In the genomic region with DNA sequence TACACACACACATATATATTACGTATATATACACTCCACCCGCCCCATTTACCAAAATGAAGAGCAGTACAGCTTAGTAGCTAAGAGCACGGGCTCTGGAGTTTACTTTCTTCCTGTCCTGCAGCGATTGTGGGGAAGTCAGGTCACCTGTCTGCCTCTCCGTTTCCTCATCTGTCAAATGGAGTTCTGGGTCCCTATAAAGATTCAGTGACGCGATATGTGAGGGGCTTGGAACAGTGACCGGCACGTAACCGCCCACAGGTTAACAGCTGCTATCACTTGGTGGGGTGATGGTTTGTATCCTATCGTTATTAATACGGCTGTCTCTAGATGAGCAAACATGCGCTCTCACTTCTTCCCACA, we compare ENCODE assay signal across 8 cellular contexts. TPM values are rescaled to one million over a fixed set of nuclear protein-coding genes. Genes with fewer than 3 reads are reported as not detected.
A peak's percentile ranks its signal among the peaks of the same experiment; 100 is the strongest.
DNase-seq lines count a peak whose midpoint lies in the region; ATAC-seq and TF ChIP-seq lines count a peak whose summit lies in the region.

No MANE protein-coding gene starts in this region.

- H3K4me1 Mint-ChIP-seq in Caco-2 (ENCODE audit: low read depth, unreplicated experiment): peaks cover 6% of the 10 kb centered on the region

- no peaks in the 10 kb centered on the region for H3K9me3 Mint-ChIP-seq in Caco-2 (ENCODE audit: unreplicated experiment)

- H3K9me2 ChIP-seq in SK-N-SH: no peaks in the 10 kb centered on the region

- H3K9me3 ChIP-seq in Caco-2 (no peaks in the 10 kb centered on the region), SK-N-SH (no peaks in the 10 kb centered on the region), stomach (no peaks in the 10 kb centered on the region)

- no peak overlapping the region for H2BK5ac ChIP-seq in mesendoderm (ENCODE audit: low read length)

- TF ChIP-seq EP300 in SK-N-SH (IDR thresholded peaks at IDR 0.05; ENCODE audit: borderline replicate concordance in 1 of 2, low read depth in 1 of 2, low read length in 1 of 2) (no peak), stomach (IDR thresholded peaks at IDR 0.05) (no peak)

- no peak overlapping the region for H4K8ac ChIP-seq in mesendoderm (ENCODE audit: low read depth, low read length)

- no peaks in the 10 kb centered on the region for H3K36me3 ChIP-seq in Caco-2 (ENCODE audit: control insufficient read depth, insufficient read depth, low read length)
- H3K36me3 ChIP-seq in SK-N-SH (replicated peaks in 1 of 2; ENCODE audit: control insufficient read depth in 1 of 2, insufficient read depth in 2 of 2, low read length in 1 of 2): peaks cover 5 to 28% of the 10 kb centered on the region in 2 experiments
- no peaks in the 10 kb centered on the region for H3K36me3 ChIP-seq in mesendoderm (ENCODE audit: control insufficient read depth, insufficient read depth, low read length)
- peaks cover 0 to 3% (median 0%) of the 10 kb centered on the region in 4 donors for H3K36me3 ChIP-seq in stomach

- H3K27ac ChIP-seq in SK-N-SH (ENCODE audit: low read depth in 2 of 2, low read length in 1 of 2): peak overlapping the region; percentile 73 to 91; a peak in 3 of 4 replicates
- H3K27ac ChIP-seq in mesendoderm (ENCODE audit: low read depth, low read length): no peak overlapping the region
- peak overlapping the region; percentile 78 to 91 (median 90) for H3K27ac ChIP-seq in stomach

- no peaks in the 10 kb centered on the region for H3F3A ChIP-seq in SK-N-SH (replicated peaks; ENCODE audit: insufficient read depth)

- DNase-seq in Caco-2: peak in 1 of 2 experiments; percentile 45
- DNase-seq in SK-N-SH: peak; percentile 50
- DNase-seq in dermis blood vessel endothelial cell: peak; percentile 73
- DNase-seq in mesendoderm: no peak
- no peak for DNase-seq in stomach
- DNase-seq in cortex of kidney (lab: John Stamatoyannopoulos, UW): no peak

- intact Hi-C loops in Caco-2 (cut with micrococcal nuclease; ENCODE audit: unreplicated experiment): loop anchor here (1.0 to 2.0 kb wide), 2 partner anchors 29 to 64 kb away; no protein-coding TSS in a partner anchor
- intact Hi-C loops in stomach (cut with DNase I; ENCODE audit: low total_unique reads): no loop called here

- H3K23ac ChIP-seq in mesendoderm (ENCODE audit: low read length): no peak overlapping the region

- no peaks in the 10 kb centered on the region for H4K20me1 ChIP-seq in SK-N-SH (ENCODE audit: insufficient read depth)

- 0 out of 2 replicates have a peak, but pooled peaks cover 4% of the 10 kb centered on the region for H3K4me1 ChIP-seq in Caco-2
- peaks cover 0 to 8% of the 10 kb centered on the region in 2 experiments; a peak in 2 of 4 replicates for H3K4me1 ChIP-seq in SK-N-SH (ENCODE audit: control insufficient read depth in 1 of 2, insufficient read depth in 2 of 2, low read depth in 1 of 2, low read length in 1 of 2)
- no peaks in the 10 kb centered on the region for H3K4me1 ChIP-seq in mesendoderm (ENCODE audit: control insufficient read depth, low read depth, low read length)
- H3K4me1 ChIP-seq in stomach: peaks cover 26 to 51% (median 36%) of the 10 kb centered on the region in 4 donors

- POLR2A ChIA-PET in Caco-2 (lab: Charles Lee) (interaction anchor here (0.5 to 1.6 kb wide), 4 partner anchors 9 to 644 kb away, joined by 4 to 5 read pairs (median 4); a partner anchor contains a TSS), SK-N-SH (lab: Yijun Ruan, JAX) (interaction anchor here (1.0 to 1.1 kb wide), 3 partner anchors 11 to 152 kb away, joined by 3 to 5 read pairs (median 4); a partner anchor contains a TSS)

- H3K9ac ChIP-seq in SK-N-SH (peak overlapping the region; percentile 66), mesendoderm (ENCODE audit: low read length) (peak overlapping the region; percentile 79)

- no peak overlapping the region for H3K18ac ChIP-seq in mesendoderm (ENCODE audit: low read length)

- TF ChIP-seq CTCF in Caco-2 (IDR thresholded peaks at IDR 0.05; ENCODE audit: insufficient read depth in 1 of 2, low read depth in 1 of 2, low read length in 1 of 2, severe bottlenecking in 1 of 2, unreplicated experiment in 1 of 2) (no peak), SK-N-SH (IDR thresholded peaks at IDR 0.05) (no peak), stomach (IDR thresholded peaks at IDR 0.05) (no peak)

- H3K36me3 Mint-ChIP-seq in Caco-2 (ENCODE audit: insufficient read depth, unreplicated experiment): no peaks in the 10 kb centered on the region

- 0% methylated on average over 12 of the region's 13 CpGs for WGBS in SK-N-SH (ENCODE audit: low lambda C conversion rate)
- no CpG with 5 or more reads among the region's 13 CpGs for WGBS in mesendoderm (ENCODE audit: extremely low coverage, insufficient coverage, low lambda C conversion rate)
- 0 to 1% (median 0%) methylated on average over 13 of the region's 13 CpGs for WGBS in stomach, 5 donors

- H3K27ac Mint-ChIP-seq in Caco-2 (ENCODE audit: unreplicated experiment): peak overlapping the region; percentile 89

- no peak overlapping the region for H2BK120ac ChIP-seq in mesendoderm (ENCODE audit: low read depth, low read length)

- H3K4me3 ChIP-seq in Caco-2 (ENCODE audit: low read depth, low read length): peak overlapping the region; percentile 54
- H3K4me3 ChIP-seq in SK-N-SH (ENCODE audit: low read depth in 2 of 2, low read length in 1 of 2): peak overlapping the region; percentile 97 to 99
- H3K4me3 ChIP-seq in mesendoderm (ENCODE audit: low read length): peak overlapping the region; percentile 54
- H3K4me3 ChIP-seq in stomach: peak overlapping the region; percentile 76 to 89 (median 79)

- H3K4me3 Mint-ChIP-seq in Caco-2 (ENCODE audit: unreplicated experiment): peak overlapping the region; percentile 92

- H3K27me3 ChIP-seq in Caco-2 (replicated peaks; ENCODE audit: control insufficient read depth, insufficient read depth, low read length): no peaks in the 10 kb centered on the region
- H3K27me3 ChIP-seq in SK-N-SH (ENCODE audit: insufficient read depth): no peaks in the 10 kb centered on the region
- H3K27me3 ChIP-seq in mesendoderm (ENCODE audit: insufficient read depth, low read length, poor library complexity): no peaks in the 10 kb centered on the region
- H3K27me3 ChIP-seq in stomach: no peaks in the 10 kb centered on the region

- peaks cover 5% of the 10 kb centered on the region for H3K79me1 ChIP-seq in mesendoderm (ENCODE audit: low read length)

- H4K5ac ChIP-seq in mesendoderm (ENCODE audit: low read length): no peak overlapping the region

- no peak for TF ChIP-seq RAD21 in SK-N-SH (IDR thresholded peaks at IDR 0.05; ENCODE audit: low read length)

- no peak overlapping the region for H2AK5ac ChIP-seq in mesendoderm (ENCODE audit: low read length)

- no peak overlapping the region for H2BK15ac ChIP-seq in mesendoderm (replicated peaks; ENCODE audit: low read depth)

- CTCF ChIA-PET in Caco-2 (lab: Charles Lee): interaction anchor here (1.0 to 1.2 kb wide), 4 partner anchors 34 to 367 kb away, joined by 3 to 7 read pairs (median 6); a partner anchor contains a TSS
- CTCF ChIA-PET in SK-N-SH (lab: Yijun Ruan, JAX): interaction anchor here (1.1 to 2.0 kb wide), 3 partner anchors 34 to 64 kb away, joined by 3 to 10 read pairs (median 3); no protein-coding TSS in a partner anchor

- H3K79me2 ChIP-seq in SK-N-SH (ENCODE audit: insufficient read depth) (peaks cover 63% of the 10 kb centered on the region), mesendoderm (ENCODE audit: control insufficient read depth, insufficient read depth, low read length) (peaks cover 3% of the 10 kb centered on the region)

- no peaks in the 10 kb centered on the region for H3K27me3 Mint-ChIP-seq in Caco-2 (ENCODE audit: insufficient read depth, unreplicated experiment)

- peak overlapping the region; percentile 90 for H3K56ac ChIP-seq in mesendoderm (ENCODE audit: low read length)

- H3K4ac ChIP-seq in mesendoderm (ENCODE audit: low read depth, low read length): no peak overlapping the region

- ATAC-seq in GM19328 (IDR thresholded peaks at IDR 0.05; ENCODE audit: unreplicated experiment) (peak; percentile 40), HG03354 (IDR thresholded peaks at IDR 0.05; ENCODE audit: poor library complexity, severe bottlenecking, unreplicated experiment) (peak; percentile 60)

- BruUV-seq in Caco-2 (replicated peaks; lab: Mats Ljungman, UMichigan): no TSS peak

- H3K4me2 ChIP-seq in SK-N-SH (peak overlapping the region; percentile 80), mesendoderm (ENCODE audit: low read length) (peak overlapping the region; percentile 70)

- H2AFZ ChIP-seq in SK-N-SH (ENCODE audit: low read depth): peak overlapping the region; percentile 97

- TF ChIP-seq POLR2A in stomach (IDR thresholded peaks at IDR 0.05): no peak

TF ChIP-seq in SK-N-SH, 30 proteins besides CTCF, POLR2A, EP300 and RAD21 (continues in another document):
- TF ChIP-seq NRF1 (IDR thresholded peaks at IDR 0.05; ENCODE audit: low read depth, low read length) (no peak), TAF1 (IDR thresholded peaks at IDR 0.05; ENCODE audit: borderline replicate concordance, low read depth, low read length) (no peak), ELF1 (IDR thresholded peaks at IDR 0.05) (no peak), GABPA (IDR thresholded peaks at IDR 0.05; ENCODE audit: low read depth) (no peak), RCOR1 (IDR thresholded peaks at IDR 0.05; ENCODE audit: low read length) (no peak)

RNA-seq across cellular contexts. Expression of a gene that starts 0.5 kb away (rescaled TPM):
- total RNA-seq in Caco-2 (2022) (15.6 and 16.0 TPM in 2 replicates), dermis blood vessel endothelial cell (45.5 and 49.9 TPM in 2 replicates), stomach (10 to 100 TPM in 3 of 5 donors, 1 to 10 TPM in 2; 4.9 to 25.9 (median 21.7) TPM)
- polyA plus RNA-seq in SK-N-SH (2012; rRNA removed) (9.0 and 11.9 TPM in 2 replicates), stomach (10 to 100 TPM in 2 of 3 donors, 1 to 10 TPM in 1; 5.4 to 12.4 (median 10.1) TPM)
- 12.0 and 12.6 TPM in 2 replicates for polyA plus RNA-seq in SK-N-SH (2012; cell fraction: cytosol; rRNA removed)
- 6.8 and 12.7 TPM in 2 replicates for polyA plus RNA-seq in SK-N-SH (2012; cell fraction: nucleus; rRNA removed)
- polyA plus RNA-seq in mesendoderm (2013, experiment 1 of 2): 6.7 TPM
- 6.9 TPM for polyA plus RNA-seq in mesendoderm (2013, experiment 2 of 2)

RNA-seq across cellular contexts. Expression of a gene that starts 0.5 kb away (rescaled TPM):
- total RNA-seq in Caco-2 (2022) (21.9 and 24.1 TPM in 2 replicates), dermis blood vessel endothelial cell (119 and 145 TPM in 2 replicates), stomach (10 to 100 TPM in 3 of 5 donors, under 1 TPM in 2; 0.29 to 70.7 (median 22.7) TPM)
- polyA plus RNA-seq in SK-N-SH (2012; rRNA removed) (16.0 and 23.3 TPM in 2 replicates), stomach (1 to 10 TPM; 1.4 to 6.9 (median 4.2) TPM)
- polyA plus RNA-seq in SK-N-SH (2012; cell fraction: cytosol; rRNA removed): 22.7 and 25.0 TPM in 2 replicates
- 5.3 and 14.4 TPM in 2 replicates for polyA plus RNA-seq in SK-N-SH (2012; cell fraction: nucleus; rRNA removed)
- polyA plus RNA-seq in mesendoderm (2013, experiment 1 of 2): 16.3 TPM
- polyA plus RNA-seq in mesendoderm (2013, experiment 2 of 2): 15.9 TPM

Comparison
In these comparisons a context has a peak if more than half of its experiments do, and no peak if none do; other contexts are left out.
1. DNase-seq: peak in SK-N-SH (single experiment) and dermis blood vessel endothelial cell (single experiment); none in mesendoderm (single experiment), stomach (single experiment) and cortex of kidney (single experiment).
2. Peak in every context shown above with its lines, with median percentiles within 50 percentile points of each other: H3K4me3 ChIP-seq.